23 cellular contexts compared by ENCODE assay signal in genomic region chr22:41650229-41650628, GRCh38. TPM values are rescaled to one million over a fixed set of nuclear protein-coding genes. Genes with fewer than 3 reads are reported as not detected.
A peak's percentile ranks its signal among the peaks of the same experiment; 100 is the strongest.
DNase-seq lines count a peak whose midpoint lies in the region; ATAC-seq, FAIRE-seq and TF ChIP-seq lines count a peak whose summit lies in the region.
"Had no signal": no experiment of that assay in that cellular context is flagged by ENCODE, and none has a peak within 500 bp of the region (broad histone marks: within the 10 kb centered on the region; RNA-seq: fewer than 3 reads in every experiment).

No MANE protein-coding gene starts in this region.

- no peak for TF ChIP-seq CTCF in HepG2 (CRISPR knock-in tag; IDR thresholded peaks at IDR 0.05)
- TF ChIP-seq CTCF in right lobe of liver (IDR thresholded peaks at IDR 0.05), result no peak
- no peak for TF ChIP-seq CTCF in type B pancreatic cell (conservative IDR thresholded peaks at IDR 0.05)

- BruUV-seq in HepG2 (replicated peaks; lab: Mats Ljungman, UMichigan), result no TSS peak

- peaks cover 28 to 78% of the 10 kb centered on the region in 2 experiments for H3K36me3 ChIP-seq in HepG2 (replicated peaks in 1 of 2; ENCODE audit: control insufficient read depth in 1 of 2, insufficient read depth in 2 of 2, low read length in 2 of 2)
- H3K36me3 ChIP-seq in right lobe of liver, result peaks cover 14 to 94% (median 46%) of the 10 kb centered on the region in 4 donors
- peaks cover 82% of the 10 kb centered on the region for H3K36me3 ChIP-seq in effector memory CD4-positive, alpha-beta T cell (ENCODE audit: control insufficient read depth, insufficient read depth, low read length)

- CTCF ChIA-PET in HepG2 (lab: Yijun Ruan, JAX; ENCODE audit: low intra/inter-chr PET ratio, low total read pairs), result no interaction called here
- CTCF ChIA-PET in activated CD4-positive, alpha-beta memory T cell treated with anti-CD3 and anti-CD28 coated beads for 36 hours (lab: Charles Lee), result interaction anchor here (1.3 to 2.6 kb wide), 3 partner anchors 16 to 47 kb away, joined by 3 to 14 read pairs (median 8); no protein-coding TSS in a partner anchor

- WGBS in HepG2 (ENCODE audit: low lambda C conversion rate), result 92% methylated on average over 1 of the region's 1 CpG
- WGBS in right lobe of liver (ENCODE audit: insufficient coverage, low coverage, low lambda C conversion rate, missing lambda C conversion rate), result 100% methylated on average over 1 of the region's 1 CpG

- TF ChIP-seq RAD21 in HepG2 (CRISPR knock-in tag; IDR thresholded peaks at IDR 0.05), result no peak

- H3K4me1 ChIP-seq in HepG2 (ENCODE audit: insufficient read depth, low read length) (peaks cover 36% of the 10 kb centered on the region), right lobe of liver (peaks cover 0 to 18% (median 3%) of the 10 kb centered on the region in 4 donors)
- H3K4me1 ChIP-seq in effector memory CD4-positive, alpha-beta T cell (ENCODE audit: control insufficient read depth, insufficient read depth, low read length, poor library complexity, severe bottlenecking), result no peaks in the 10 kb centered on the region
- H3K4me1 ChIP-seq: BE2C had no signal

- TF ChIP-seq EP300 in HepG2 (IDR thresholded peaks at IDR 0.05; ENCODE audit: low read depth in 2 of 2, low read length in 2 of 2), result no peak
- TF ChIP-seq EP300 in HepG2 (CRISPR knock-in tag; IDR thresholded peaks at IDR 0.05; ENCODE audit: borderline replicate concordance), result no peak

- H3K27ac ChIP-seq in HepG2 (ENCODE audit: extremely low read length, insufficient read depth, low read length) (no peak overlapping the region), right lobe of liver (no peak overlapping the region)
- H3K27ac ChIP-seq in effector memory CD4-positive, alpha-beta T cell (ENCODE audit: insufficient read depth, low read length, poor library complexity, severe bottlenecking), result peak overlapping the region; percentile 25
- H3K27ac ChIP-seq: GM23248 had no signal

- H4K20me1 ChIP-seq in HepG2 (ENCODE audit: insufficient read depth, low read length), result peaks cover 3% of the 10 kb centered on the region; the same call in 1 of the 2 replicates

- no peak overlapping the region for H2AFZ ChIP-seq in HepG2 (ENCODE audit: low read length)
- H2AFZ ChIP-seq: GM23248 had no signal

- peaks cover 3% of the 10 kb centered on the region for H3K79me2 ChIP-seq in HepG2 (ENCODE audit: insufficient read depth, low read length)

- ATAC-seq in HepG2 (no peak), right lobe of liver (no peak), HG02973 (IDR thresholded peaks at IDR 0.05; ENCODE audit: unreplicated experiment) (no peak)

- H3K4me3 Mint-ChIP-seq in type B pancreatic cell, result no peak overlapping the region
- H3K4me3 Mint-ChIP-seq in activated CD4-positive, alpha-beta memory T cell treated with anti-CD3 and anti-CD28 coated beads for 36 hours, result no peak overlapping the region
- H3K4me3 Mint-ChIP-seq: CD4-positive, CD25-positive, alpha-beta regulatory T cell; CD8-positive, alpha-beta memory T cell; HFFc6 had no signal

- no peaks in the 10 kb centered on the region for H3K4me1 Mint-ChIP-seq in type B pancreatic cell (ENCODE audit: unreplicated experiment)
- peaks cover 7% of the 10 kb centered on the region for H3K4me1 Mint-ChIP-seq in activated CD4-positive, alpha-beta memory T cell treated with anti-CD3 and anti-CD28 coated beads for 36 hours (ENCODE audit: low read depth)

- H3K9me3 ChIP-seq in HepG2 (ENCODE audit: low read length), result no peaks in the 10 kb centered on the region
- no peaks in the 10 kb centered on the region for H3K9me3 ChIP-seq in right lobe of liver
- no peaks in the 10 kb centered on the region for H3K9me3 ChIP-seq in effector memory CD4-positive, alpha-beta T cell (ENCODE audit: control insufficient read depth, low read length)
- H3K9me3 ChIP-seq: BE2C had no signal

- H3K4me2 ChIP-seq in HepG2 (ENCODE audit: low read depth, low read length), result no peak overlapping the region

- no peak overlapping the region for H3K4me3 ChIP-seq in HepG2 (replicated peaks in 1 of 3; ENCODE audit: insufficient read depth in 1 of 3, low read depth in 2 of 3, low read length in 3 of 3)
- H3K4me3 ChIP-seq in right lobe of liver, result no peak overlapping the region
- no peak overlapping the region for H3K4me3 ChIP-seq in effector memory CD4-positive, alpha-beta T cell (ENCODE audit: insufficient read depth, low read depth, low read length, poor library complexity, severe bottlenecking)
- H3K4me3 ChIP-seq: GM23248 had no signal

- no peaks in the 10 kb centered on the region for H3K27me3 Mint-ChIP-seq in type B pancreatic cell
- no peaks in the 10 kb centered on the region for H3K27me3 Mint-ChIP-seq in activated CD4-positive, alpha-beta memory T cell treated with anti-CD3 and anti-CD28 coated beads for 36 hours
- H3K27me3 Mint-ChIP-seq: CD4-positive, CD25-positive, alpha-beta regulatory T cell; CD8-positive, alpha-beta memory T cell had no signal

- no peak for FAIRE-seq in HepG2 (lab: Jason Lieb, UNC)
- FAIRE-seq: A204.1, GM12891, GM19239, H54 had no signal

- POLR2A ChIA-PET in HepG2 (lab: Yijun Ruan, JAX), result interaction anchor here (2.6 kb wide), 1 partner anchor 29 kb away, joined by 8 read pairs; the partner anchor contains the start of genes DESI1 and XRCC6
- POLR2A ChIA-PET in activated CD4-positive, alpha-beta memory T cell treated with anti-CD3 and anti-CD28 coated beads for 36 hours (lab: Charles Lee), result interaction anchor here (1.1 to 1.2 kb wide), 2 partner anchors 9 to 14 kb away, joined by 3 read pairs; no protein-coding TSS in a partner anchor

- intact Hi-C loops in HepG2 (cut with micrococcal nuclease; ENCODE audit: unreplicated experiment), result no loop called here
- intact Hi-C loops in right lobe of liver (cut with DNase I), result no loop called here
- intact Hi-C loops in activated CD4-positive, alpha-beta memory T cell treated with anti-CD3 and anti-CD28 coated beads for 36 hours (cut with micrococcal nuclease), result no loop called here

- H3K27me3 ChIP-seq in HepG2 (ENCODE audit: control insufficient read depth in 1 of 2, insufficient read depth in 2 of 2, low read length in 2 of 2) (no peaks in the 10 kb centered on the region; a peak in 1 of 5 replicates), right lobe of liver (no peaks in the 10 kb centered on the region)
- H3K27me3 ChIP-seq in effector memory CD4-positive, alpha-beta T cell (replicated peaks; ENCODE audit: control insufficient read depth, insufficient read depth, low read length, poor library complexity, severe bottlenecking), result no peaks in the 10 kb centered on the region
- H3K27me3 ChIP-seq: BE2C had no signal

- TF ChIP-seq POLR2A in HepG2 (IDR thresholded peaks at IDR 0.05; ENCODE audit: insufficient read depth in 1 of 2, low read depth in 2 of 2, low read length in 2 of 2) (no peak), right lobe of liver (IDR thresholded peaks at IDR 0.05) (no peak)

- H3K36me3 Mint-ChIP-seq in type B pancreatic cell, result peaks cover 17% of the 10 kb centered on the region
- peaks cover 45% of the 10 kb centered on the region for H3K36me3 Mint-ChIP-seq in activated CD4-positive, alpha-beta memory T cell treated with anti-CD3 and anti-CD28 coated beads for 36 hours

- H3K27ac Mint-ChIP-seq in type B pancreatic cell, result peak overlapping the region; percentile 64
- H3K27ac Mint-ChIP-seq in activated CD4-positive, alpha-beta memory T cell treated with anti-CD3 and anti-CD28 coated beads for 36 hours, result no peak overlapping the region
- H3K27ac Mint-ChIP-seq: HFFc6 had no signal

- no peaks in the 10 kb centered on the region for H3K9me3 Mint-ChIP-seq in type B pancreatic cell
- no peaks in the 10 kb centered on the region for H3K9me3 Mint-ChIP-seq in activated CD4-positive, alpha-beta memory T cell treated with anti-CD3 and anti-CD28 coated beads for 36 hours
- H3K9me3 Mint-ChIP-seq: CD4-positive, CD25-positive, alpha-beta regulatory T cell; CD8-positive, alpha-beta memory T cell; HFFc6 had no signal

- H3K9ac ChIP-seq in HepG2 (ENCODE audit: insufficient read depth, low read depth, low read length), result no peak overlapping the region
- H3K9ac ChIP-seq: GM23248 had no signal

- DNase-seq in HepG2 (ENCODE audit: low spot score) (no peak), right lobe of liver (no peak), type B pancreatic cell (ENCODE audit: extremely low spot score, unreplicated experiment) (no peak)
- no peak for DNase-seq in effector memory CD4-positive, alpha-beta T cell
- DNase-seq in activated CD4-positive, alpha-beta memory T cell treated with anti-CD3 and anti-CD28 coated beads for 36 hours, result no peak
- DNase-seq: ACHN; BE2C; C1 segment of cervical spinal cord; CD4-positive, CD25-positive, alpha-beta regulatory T cell; CD8-positive, alpha-beta memory T cell; COR-L47; DMS 273 treated with DMSO at 0.1 percent for 48 hours; DND-41; EL; GM23248; HCEC 1CT; HFFc6 had no signal

- in situ Hi-C loops in HepG2 (cut with HindIII; ENCODE audit: extremely low pct_ligation_motif_present, low pct_unique_long_range_greater_than_20kb), result no loop called here

RNA-seq across cellular contexts. Expression of gene XRCC6, which starts 29.1 kb away (rescaled TPM):
- total RNA-seq in HepG2 (2016; rRNA removed; fragmentation: Illumina TruSeq; extraction: Trizol) (625 and 944 TPM in 2 replicates), right lobe of liver (100 to 1,000 TPM in 2 of 6 experiments, 10 to 100 TPM in 4; 71.0 to 122 (median 91.1) TPM), type B pancreatic cell (ENCODE audit: low replicate concordance) (234 and 302 TPM in 2 replicates)
- total RNA-seq in HepG2 (2016; cell fraction: cytosol; rRNA removed; fragmentation: Illumina TruSeq; extraction: Trizol; ENCODE audit: low read depth), result 53.4 and 61.8 TPM in 2 replicates
- total RNA-seq in HepG2 (2016; cell fraction: insoluble cytoplasmic fraction; rRNA removed; fragmentation: Illumina TruSeq; extraction: Trizol), result 635 and 912 TPM in 2 replicates
- total RNA-seq in HepG2 (2016; cell fraction: membrane; rRNA removed; fragmentation: Illumina TruSeq; extraction: Trizol), result 124 and 145 TPM in 2 replicates
- 234 and 241 TPM in 2 replicates for total RNA-seq in HepG2 (2016; cell fraction: nucleus; rRNA removed; fragmentation: Illumina TruSeq; extraction: Trizol)
- polyA plus RNA-seq in HepG2 (2011; rRNA removed), result 109 and 124 TPM in 2 replicates
- polyA plus RNA-seq in HepG2 (2011; cell fraction: cytosol; rRNA removed), result 106 and 126 TPM in 2 replicates
- 30.7 and 40.3 TPM in 2 replicates for polyA plus RNA-seq in HepG2 (2011; cell fraction: nucleus; rRNA removed)
- 246 and 411 TPM in 2 replicates for polyA plus RNA-seq in HepG2 (2012)
- 34.4 and 42.4 TPM in 2 replicates for polyA plus RNA-seq in HepG2 (2016; cell fraction: cytosol; fragmentation: Illumina TruSeq; extraction: Trizol; ENCODE audit: low read depth)
- polyA plus RNA-seq in HepG2 (2016; cell fraction: insoluble cytoplasmic fraction; fragmentation: Illumina TruSeq; extraction: Trizol; ENCODE audit: low read depth), result 671 and 701 TPM in 2 replicates
- polyA plus RNA-seq in HepG2 (2016; cell fraction: membrane; fragmentation: Illumina TruSeq; extraction: Trizol; ENCODE audit: low read depth), result 64.7 and 77.0 TPM in 2 replicates
- polyA plus RNA-seq in HepG2 (2016; cell fraction: nucleus; fragmentation: Illumina TruSeq; extraction: Trizol; ENCODE audit: insufficient read depth, low read depth), result 237 and 254 TPM in 2 replicates
- 102 and 167 TPM in 2 replicates for polyA minus RNA-seq in HepG2 (2011; rRNA and poly(A)+ RNA removed; ENCODE audit: low replicate concordance)
- polyA minus RNA-seq in HepG2 (2011; cell fraction: cytosol; rRNA and poly(A)+ RNA removed), result 71.6 and 76.1 TPM in 2 replicates
- polyA minus RNA-seq in HepG2 (2011; cell fraction: nucleus; rRNA and poly(A)+ RNA removed), result 38.2 and 41.5 TPM in 2 replicates
- 100 to 1,000 TPM; 403 to 409 TPM for total RNA-seq in activated CD4-positive, alpha-beta memory T cell treated with anti-CD3 and anti-CD28 coated beads for 36 hours

RNA-seq across cellular contexts. Expression of gene DESI1, which starts 29.4 kb away (rescaled TPM):
- total RNA-seq in HepG2 (2016; rRNA removed; fragmentation: Illumina TruSeq; extraction: Trizol) (19.3 and 21.6 TPM in 2 replicates), right lobe of liver (10 to 100 TPM; 34.8 to 49.5 (median 40.9) TPM), type B pancreatic cell (ENCODE audit: low replicate concordance) (30.3 and 31.5 TPM in 2 replicates)
- total RNA-seq in HepG2 (2016; cell fraction: cytosol; rRNA removed; fragmentation: Illumina TruSeq; extraction: Trizol; ENCODE audit: low read depth), result 10.7 and 14.0 TPM in 2 replicates
- total RNA-seq in HepG2 (2016; cell fraction: insoluble cytoplasmic fraction; rRNA removed; fragmentation: Illumina TruSeq; extraction: Trizol), result 18.7 and 21.0 TPM in 2 replicates
- 20.4 and 22.8 TPM in 2 replicates for total RNA-seq in HepG2 (2016; cell fraction: membrane; rRNA removed; fragmentation: Illumina TruSeq; extraction: Trizol)
- total RNA-seq in HepG2 (2016; cell fraction: nucleus; rRNA removed; fragmentation: Illumina TruSeq; extraction: Trizol), result 19.0 and 20.5 TPM in 2 replicates
- 29.2 and 34.2 TPM in 2 replicates for polyA plus RNA-seq in HepG2 (2011; rRNA removed)
- 20.1 and 22.1 TPM in 2 replicates for polyA plus RNA-seq in HepG2 (2011; cell fraction: cytosol; rRNA removed)
- polyA plus RNA-seq in HepG2 (2011; cell fraction: nucleus; rRNA removed), result 41.4 and 55.5 TPM in 2 replicates
- 17.3 and 22.8 TPM in 2 replicates for polyA plus RNA-seq in HepG2 (2012)
- polyA plus RNA-seq in HepG2 (2016; cell fraction: cytosol; fragmentation: Illumina TruSeq; extraction: Trizol; ENCODE audit: low read depth), result 20.0 and 28.7 TPM in 2 replicates
- 23.9 and 26.6 TPM in 2 replicates for polyA plus RNA-seq in HepG2 (2016; cell fraction: insoluble cytoplasmic fraction; fragmentation: Illumina TruSeq; extraction: Trizol; ENCODE audit: low read depth)
- 30.2 and 33.5 TPM in 2 replicates for polyA plus RNA-seq in HepG2 (2016; cell fraction: membrane; fragmentation: Illumina TruSeq; extraction: Trizol; ENCODE audit: low read depth)
- polyA plus RNA-seq in HepG2 (2016; cell fraction: nucleus; fragmentation: Illumina TruSeq; extraction: Trizol; ENCODE audit: insufficient read depth, low read depth), result 57.4 and 61.7 TPM in 2 replicates
- polyA minus RNA-seq in HepG2 (2011; rRNA and poly(A)+ RNA removed; ENCODE audit: low replicate concordance), result 47.2 and 80.3 TPM in 2 replicates
- polyA minus RNA-seq in HepG2 (2011; cell fraction: cytosol; rRNA and poly(A)+ RNA removed), result 15.8 TPM in 2 replicates
- polyA minus RNA-seq in HepG2 (2011; cell fraction: nucleus; rRNA and poly(A)+ RNA removed), result 24.3 and 36.3 TPM in 2 replicates
- 10 to 100 TPM; 55.5 to 57.9 TPM for total RNA-seq in activated CD4-positive, alpha-beta memory T cell treated with anti-CD3 and anti-CD28 coated beads for 36 hours

RNA-seq across cellular contexts. Expression of gene SNU13, which starts 38.4 kb away (rescaled TPM):
- total RNA-seq in HepG2 (2016; rRNA removed; fragmentation: Illumina TruSeq; extraction: Trizol) (203 and 276 TPM in 2 replicates), right lobe of liver (10 to 100 TPM; 43.1 to 65.4 (median 50.1) TPM), type B pancreatic cell (ENCODE audit: low replicate concordance) (124 and 136 TPM in 2 replicates)
- total RNA-seq in HepG2 (2016; cell fraction: cytosol; rRNA removed; fragmentation: Illumina TruSeq; extraction: Trizol; ENCODE audit: low read depth), result 81.0 and 91.5 TPM in 2 replicates
- total RNA-seq in HepG2 (2016; cell fraction: insoluble cytoplasmic fraction; rRNA removed; fragmentation: Illumina TruSeq; extraction: Trizol), result 199 and 275 TPM in 2 replicates
- total RNA-seq in HepG2 (2016; cell fraction: membrane; rRNA removed; fragmentation: Illumina TruSeq; extraction: Trizol), result 122 and 129 TPM in 2 replicates
- 62.6 and 67.0 TPM in 2 replicates for total RNA-seq in HepG2 (2016; cell fraction: nucleus; rRNA removed; fragmentation: Illumina TruSeq; extraction: Trizol)
- polyA plus RNA-seq in HepG2 (2011; rRNA removed), result 287 and 294 TPM in 2 replicates
- polyA plus RNA-seq in HepG2 (2011; cell fraction: cytosol; rRNA removed), result 300 and 301 TPM in 2 replicates
- 84.3 and 96.7 TPM in 2 replicates for polyA plus RNA-seq in HepG2 (2011; cell fraction: nucleus; rRNA removed)
- 185 and 224 TPM in 2 replicates for polyA plus RNA-seq in HepG2 (2012)
- 108 and 124 TPM in 2 replicates for polyA plus RNA-seq in HepG2 (2016; cell fraction: cytosol; fragmentation: Illumina TruSeq; extraction: Trizol; ENCODE audit: low read depth)
- 406 and 429 TPM in 2 replicates for polyA plus RNA-seq in HepG2 (2016; cell fraction: insoluble cytoplasmic fraction; fragmentation: Illumina TruSeq; extraction: Trizol; ENCODE audit: low read depth)
- 153 and 154 TPM in 2 replicates for polyA plus RNA-seq in HepG2 (2016; cell fraction: membrane; fragmentation: Illumina TruSeq; extraction: Trizol; ENCODE audit: low read depth)
- polyA plus RNA-seq in HepG2 (2016; cell fraction: nucleus; fragmentation: Illumina TruSeq; extraction: Trizol; ENCODE audit: insufficient read depth, low read depth), result 168 and 172 TPM in 2 replicates
- 181 and 279 TPM in 2 replicates for polyA minus RNA-seq in HepG2 (2011; rRNA and poly(A)+ RNA removed; ENCODE audit: low replicate concordance)
- polyA minus RNA-seq in HepG2 (2011; cell fraction: cytosol; rRNA and poly(A)+ RNA removed), result 72.6 and 78.5 TPM in 2 replicates
- 35.0 and 35.4 TPM in 2 replicates for polyA minus RNA-seq in HepG2 (2011; cell fraction: nucleus; rRNA and poly(A)+ RNA removed)
- 100 to 1,000 TPM; 236 to 242 TPM for total RNA-seq in activated CD4-positive, alpha-beta memory T cell treated with anti-CD3 and anti-CD28 coated beads for 36 hours

RNA-seq across cellular contexts. Expression of gene MEI1, which starts 49.1 kb away (rescaled TPM):
- total RNA-seq in HepG2 (2016; rRNA removed; fragmentation: Illumina TruSeq; extraction: Trizol), result 0.53 and 0.75 TPM in 2 replicates
- total RNA-seq in HepG2 (2016; cell fraction: cytosol; rRNA removed; fragmentation: Illumina TruSeq; extraction: Trizol; ENCODE audit: low read depth), result 0.44 and 0.61 TPM in 2 replicates
- 0.89 and 1.8 TPM in 2 replicates for total RNA-seq in HepG2 (2016; cell fraction: insoluble cytoplasmic fraction; rRNA removed; fragmentation: Illumina TruSeq; extraction: Trizol)
- total RNA-seq in HepG2 (2016; cell fraction: membrane; rRNA removed; fragmentation: Illumina TruSeq; extraction: Trizol), result 0.37 and 1.00 TPM in 2 replicates
- 1.1 and 1.6 TPM in 2 replicates for total RNA-seq in HepG2 (2016; cell fraction: nucleus; rRNA removed; fragmentation: Illumina TruSeq; extraction: Trizol)
- polyA plus RNA-seq in HepG2 (2011; rRNA removed), result 1.9 and 2.7 TPM in 2 replicates
- polyA plus RNA-seq in HepG2 (2011; cell fraction: cytosol; rRNA removed), result 2.4 and 3.3 TPM in 2 replicates
- 2.4 and 4.4 TPM in 2 replicates for polyA plus RNA-seq in HepG2 (2011; cell fraction: nucleus; rRNA removed)
- 0.65 and 2.0 TPM in 2 replicates for polyA plus RNA-seq in HepG2 (2012)
- 0.29 and 0.57 TPM in 2 replicates for polyA plus RNA-seq in HepG2 (2016; cell fraction: cytosol; fragmentation: Illumina TruSeq; extraction: Trizol; ENCODE audit: low read depth)
- polyA plus RNA-seq in HepG2 (2016; cell fraction: insoluble cytoplasmic fraction; fragmentation: Illumina TruSeq; extraction: Trizol; ENCODE audit: low read depth), result 0.39 and 0.81 TPM in 2 replicates
- polyA plus RNA-seq in HepG2 (2016; cell fraction: membrane; fragmentation: Illumina TruSeq; extraction: Trizol; ENCODE audit: low read depth), result 0.72 and 0.74 TPM in 2 replicates
- 1.9 TPM in 1 of 2 replicates, not detected in the other for polyA plus RNA-seq in HepG2 (2016; cell fraction: nucleus; fragmentation: Illumina TruSeq; extraction: Trizol; ENCODE audit: insufficient read depth, low read depth)
- 0.21 and 1.5 TPM in 2 replicates for polyA minus RNA-seq in HepG2 (2011; rRNA and poly(A)+ RNA removed; ENCODE audit: low replicate concordance)
- polyA minus RNA-seq in HepG2 (2011; cell fraction: cytosol; rRNA and poly(A)+ RNA removed), result not detected in 2 replicates
- 1.3 and 2.4 TPM in 2 replicates for polyA minus RNA-seq in HepG2 (2011; cell fraction: nucleus; rRNA and poly(A)+ RNA removed)
- total RNA-seq in right lobe of liver, result 1 to 10 TPM in 1 of 6 experiments, under 1 TPM in 5; 0.37 to 1.0 (median 0.60) TPM
- total RNA-seq in type B pancreatic cell (ENCODE audit: low replicate concordance), result 0.90 and 1.2 TPM in 2 replicates
- 10 to 100 TPM; 51.3 to 52.3 TPM for total RNA-seq in activated CD4-positive, alpha-beta memory T cell treated with anti-CD3 and anti-CD28 coated beads for 36 hours
- total RNA-seq: G401 had no signal
